21 cellular contexts compared by ENCODE assay signal in the genomic region with DNA sequence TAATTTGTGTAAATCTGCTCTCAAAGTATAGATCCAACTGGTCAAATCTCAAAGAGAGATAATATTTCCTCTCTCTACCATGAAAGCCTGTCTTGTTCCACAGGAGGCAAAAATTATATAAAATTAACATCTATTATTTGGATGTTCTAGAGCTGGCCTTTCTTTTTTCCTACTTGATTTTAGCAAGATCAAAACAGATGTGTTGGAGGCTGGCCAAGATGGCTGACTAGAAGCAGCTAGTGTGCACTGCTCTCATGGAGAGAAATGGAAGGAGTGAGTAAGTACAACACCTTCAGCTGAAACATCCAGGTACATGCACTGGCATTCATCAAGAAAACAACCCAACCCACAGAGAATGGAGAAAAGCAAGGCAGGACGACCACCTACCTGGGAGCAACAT.
"Had no signal": no experiment of that assay in that cellular context is flagged by ENCODE, and none has a peak within 500 bp of the region (broad histone marks: within the 10 kb centered on the region; RNA-seq: fewer than 3 reads in every experiment).

No MANE protein-coding gene starts in this region.

- ATAC-seq: activated CD8-positive, alpha-beta T cell treated with anti-CD3 and anti-CD28 coated beads for 36 hours; activated T-helper 17 cell treated with anti-CD3 and anti-CD28 coated beads, Interleukin-2, amount 50 U/mL, for 72 hours; esophagus mucosa; heart right ventricle; left ventricle myocardium superior; stimulated activated naive CD8-positive, alpha-beta T cell treated with anti-CD3 and anti-CD28 coated beads, Interleukin-15, amount 100 ng/mL, for 72 hours had no signal

- H3K4me1 Mint-ChIP-seq: activated T-helper 17 cell treated with anti-CD3 and anti-CD28 coated beads, Interleukin-2, amount 50 U/mL, for 72 hours; immature natural killer cell; stimulated activated naive CD8-positive, alpha-beta T cell treated with anti-CD3 and anti-CD28 coated beads, Interleukin-15, amount 100 ng/mL, for 72 hours had no signal

- H3K9me3 Mint-ChIP-seq: type B pancreatic cell had no signal

- H3K36me3 Mint-ChIP-seq: immature natural killer cell, type B pancreatic cell had no signal

- DNase-seq: activated CD4-positive, alpha-beta T cell treated with anti-CD3 and anti-CD28 coated beads, Interleukin-2, amount 10 ng/mL, durations not matched to agents 24 days and 14 days; activated CD8-positive, alpha-beta T cell treated with anti-CD3 and anti-CD28 coated beads for 36 hours; activated naive CD4-positive, alpha-beta T cell; activated T-cell treated with anti-CD3 and anti-CD28 coated beads, Interleukin-2, amount 50 U/mL, for 1 hour; anterior cingulate cortex; cerebellar nuclear complex; effector CD4-positive, alpha-beta T cell; heart right ventricle; immature natural killer cell; left ventricle myocardium superior; naive B cell; stimulated activated naive CD8-positive, alpha-beta T cell treated with anti-CD3 and anti-CD28 coated beads, Interleukin-15, amount 100 ng/mL, for 72 hours; T-helper 1 cell; T-helper 9 cell had no signal

- H3K27me3 Mint-ChIP-seq: activated CD8-positive, alpha-beta T cell treated with anti-CD3 and anti-CD28 coated beads for 36 hours; activated T-helper 17 cell treated with anti-CD3 and anti-CD28 coated beads, Interleukin-2, amount 50 U/mL, for 72 hours had no signal

- H3K27ac Mint-ChIP-seq: activated CD4-positive, alpha-beta T cell treated with anti-CD3 and anti-CD28 coated beads, Interleukin-2, amount 10 ng/mL, durations not matched to agents 24 days and 14 days; activated CD8-positive, alpha-beta T cell treated with anti-CD3 and anti-CD28 coated beads for 36 hours; activated T-helper 17 cell treated with anti-CD3 and anti-CD28 coated beads, Interleukin-2, amount 50 U/mL, for 72 hours; immature natural killer cell; naive B cell; stimulated activated naive CD8-positive, alpha-beta T cell treated with anti-CD3 and anti-CD28 coated beads, Interleukin-15, amount 100 ng/mL, for 72 hours; type B pancreatic cell had no signal

- H3K4me3 ChIP-seq: heart right ventricle, prostate gland, right atrium auricular region, skin epidermis had no signal

- H3K4me3 Mint-ChIP-seq: activated CD4-positive, alpha-beta T cell treated with anti-CD3 and anti-CD28 coated beads, Interleukin-2, amount 10 ng/mL, durations not matched to agents 24 days and 14 days; activated CD8-positive, alpha-beta T cell treated with anti-CD3 and anti-CD28 coated beads for 36 hours; activated T-helper 17 cell treated with anti-CD3 and anti-CD28 coated beads, Interleukin-2, amount 50 U/mL, for 72 hours; immature natural killer cell; naive B cell; neural crest cell; stimulated activated naive CD8-positive, alpha-beta T cell treated with anti-CD3 and anti-CD28 coated beads, Interleukin-15, amount 100 ng/mL, for 72 hours; type B pancreatic cell had no signal
